In the genomic region with DNA sequence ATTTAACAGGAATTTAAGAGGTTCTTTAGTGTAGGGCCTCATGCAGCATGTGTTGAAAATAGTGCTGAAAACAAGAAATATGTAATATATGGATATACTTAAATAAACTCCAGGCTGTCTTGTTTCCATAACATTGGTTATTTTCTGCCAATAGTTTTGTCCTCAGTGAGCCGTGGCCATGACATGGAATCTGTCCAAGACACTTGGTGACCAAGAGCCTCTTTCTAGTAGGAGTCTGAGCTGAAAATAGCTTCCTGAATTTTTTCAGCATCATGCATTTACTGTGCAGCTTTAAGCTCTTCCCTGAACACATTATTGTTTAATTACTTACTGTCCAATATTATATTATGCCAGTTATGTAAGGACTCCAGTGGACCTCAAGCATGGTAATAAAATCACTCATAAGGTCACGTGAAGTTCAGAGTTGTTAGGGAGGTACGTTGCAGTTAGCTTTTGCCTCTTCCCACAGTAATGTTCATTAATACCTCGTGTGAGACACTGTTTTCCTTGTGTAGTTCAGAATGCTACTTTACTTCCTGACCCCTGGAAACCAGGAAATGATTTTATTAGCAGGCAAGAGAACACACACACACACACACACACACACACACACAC, we compare ENCODE assay signal across 24 cellular contexts.
DNase-seq lines count a peak whose midpoint lies in the region; TF ChIP-seq lines count a peak whose summit lies in the region.
"Had no signal": no experiment of that assay in that cellular context is flagged by ENCODE, and none has a peak within 500 bp of the region (broad histone marks: within the 10 kb centered on the region; RNA-seq: fewer than 3 reads in every experiment).

No MANE protein-coding gene starts in this region.

- no TSS peak for BruUV-seq in A673 (replicated peaks; lab: Mats Ljungman, UMichigan)

- H3K4me3 ChIP-seq in A673 (ENCODE audit: low read depth, low read length, poor library complexity, severe bottlenecking), result no peak overlapping the region
- no peak overlapping the region for H3K4me3 ChIP-seq in CD4-positive, alpha-beta memory T cell (ENCODE audit: low read length in 2 of 2)

- H3K4me1 Mint-ChIP-seq in CD4-positive, alpha-beta memory T cell, result no peaks in the 10 kb centered on the region
- H3K4me1 Mint-ChIP-seq: activated CD4-positive, alpha-beta T cell treated with anti-CD3 and anti-CD28 coated beads, Interleukin-2, amount 10 ng/mL, durations not matched to agents 7 days and 5 days; brain; WTC11 had no signal

- no peaks in the 10 kb centered on the region for H3K9me3 ChIP-seq in A673 (ENCODE audit: low read depth, low read length, poor library complexity, severe bottlenecking)
- no peaks in the 10 kb centered on the region for H3K9me3 ChIP-seq in CD4-positive, alpha-beta memory T cell (ENCODE audit: control insufficient read depth in 1 of 2, low read length in 2 of 2)
- H3K9me3 ChIP-seq: BE2C had no signal

- CTCF ChIA-PET in A673 (lab: Charles Lee), result no interaction called here
- CTCF ChIA-PET in CD4-positive, alpha-beta memory T cell (lab: Charles Lee; ENCODE audit: partially characterized antibody), result no interaction called here

- H3K4me1 ChIP-seq in A673 (ENCODE audit: insufficient read depth, low read length, poor library complexity, severe bottlenecking), result no peaks in the 10 kb centered on the region
- no peaks in the 10 kb centered on the region for H3K4me1 ChIP-seq in CD4-positive, alpha-beta memory T cell (ENCODE audit: insufficient read depth, low read length)
- H3K4me1 ChIP-seq: BE2C had no signal

- DNase-seq in A673 (ENCODE audit: low spot score) (peak; percentile 6), HT-29 (ENCODE audit: low spot score) (peak; percentile 66), cerebellum (ENCODE audit: low spot score) (peak; percentile 26), medulla oblongata (ENCODE audit: extremely low spot score) (peak; percentile 14), NCI-H1417 treated with DMSO at 0.1 percent for 48 hours (lab: John Stamatoyannopoulos, UW) (no peak), Ammon's horn (ENCODE audit: low spot score) (no peak), NCI-H146 treated with DMSO at 0.1 percent for 48 hours (lab: John Stamatoyannopoulos, UW; ENCODE audit: unreplicated experiment) (no peak)
- DNase-seq in CD4-positive, alpha-beta memory T cell, result no peak
- DNase-seq: activated CD4-positive, alpha-beta T cell treated with anti-CD3 and anti-CD28 coated beads, Interleukin-2, amount 10 ng/mL, durations not matched to agents 7 days and 5 days; activated T-cell treated with anti-CD3 and anti-CD28 coated beads, Interleukin-2, amount 50 U/mL, for 48 hours; BE2C; DND-41; foreskin fibroblast; MM.1S; NCI-H1436; NCI-H2171; NCI-H524 treated with DMSO at 0.1 percent for 48 hours; retina; SHP77; stimulated activated CD4-positive, alpha-beta T cell treated with anti-CD3 and anti-CD28 coated beads, Interleukin-2, amount 100 ng/mL, for 24 hours had no signal

- H3K4me3 Mint-ChIP-seq in CD4-positive, alpha-beta memory T cell, result no peak overlapping the region
- H3K4me3 Mint-ChIP-seq: activated CD4-positive, alpha-beta T cell treated with anti-CD3 and anti-CD28 coated beads, Interleukin-2, amount 10 ng/mL, durations not matched to agents 7 days and 5 days; brain; type B pancreatic cell; WTC11 had no signal

- no peaks in the 10 kb centered on the region for H3K36me3 Mint-ChIP-seq in CD4-positive, alpha-beta memory T cell
- H3K36me3 Mint-ChIP-seq: brain, type B pancreatic cell, WTC11 had no signal

- H3K27ac Mint-ChIP-seq in CD4-positive, alpha-beta memory T cell, result no peak overlapping the region
- H3K27ac Mint-ChIP-seq: activated CD4-positive, alpha-beta T cell treated with anti-CD3 and anti-CD28 coated beads, Interleukin-2, amount 10 ng/mL, durations not matched to agents 7 days and 5 days; brain; type B pancreatic cell; WTC11 had no signal

- TF ChIP-seq CTCF in A673 (conservative IDR thresholded peaks at IDR 0.05; ENCODE audit: low read depth, low read length), result no peak

- no peaks in the 10 kb centered on the region for H3K27me3 ChIP-seq in A673 (replicated peaks; ENCODE audit: insufficient read depth, low read depth, low read length, poor library complexity)
- no peaks in the 10 kb centered on the region for H3K27me3 ChIP-seq in CD4-positive, alpha-beta memory T cell (ENCODE audit: insufficient read depth, low read length)
- H3K27me3 ChIP-seq: BE2C had no signal

- no peaks in the 10 kb centered on the region for H3K27me3 Mint-ChIP-seq in CD4-positive, alpha-beta memory T cell
- H3K27me3 Mint-ChIP-seq: activated CD4-positive, alpha-beta T cell treated with anti-CD3 and anti-CD28 coated beads, Interleukin-2, amount 10 ng/mL, durations not matched to agents 7 days and 5 days; brain; type B pancreatic cell had no signal

- H3K9me3 Mint-ChIP-seq in CD4-positive, alpha-beta memory T cell, result peaks cover 0 to 5% (median 4%) of the 10 kb centered on the region in 8 donors
- H3K9me3 Mint-ChIP-seq: WTC11 had no signal

- H3K27ac ChIP-seq in A673 (ENCODE audit: low read depth, low read length, poor library complexity, severe bottlenecking), result no peak overlapping the region
- H3K27ac ChIP-seq in CD4-positive, alpha-beta memory T cell (ENCODE audit: low read depth, low read length), result no peak overlapping the region
- H3K27ac ChIP-seq: KMS-11 had no signal

- POLR2A ChIA-PET in A673 (lab: Charles Lee; ENCODE audit: low non-redundant PET), result interaction anchor here (0.6 kb wide), 1 partner anchor 120 kb away, joined by 3 read pairs; no protein-coding TSS in a partner anchor
- POLR2A ChIA-PET in CD4-positive, alpha-beta memory T cell (lab: Charles Lee; ENCODE audit: partially characterized antibody), result no interaction called here

- H3K36me3 ChIP-seq in A673 (ENCODE audit: insufficient read depth, low read length, poor library complexity, severe bottlenecking), result no peaks in the 10 kb centered on the region
- H3K36me3 ChIP-seq in CD4-positive, alpha-beta memory T cell (ENCODE audit: insufficient read depth, low read length), result no peaks in the 10 kb centered on the region
- H3K36me3 ChIP-seq: BE2C had no signal

- intact Hi-C loops in A673 (cut with micrococcal nuclease; ENCODE audit: unreplicated experiment), result no loop called here
- intact Hi-C loops in CD4-positive, alpha-beta memory T cell (cut with micrococcal nuclease), result no loop called here

Comparison
In these comparisons a context has a peak if more than half of its experiments do, and no peak if none do; other contexts are left out.
1. DNase-seq: peak in A673 (single experiment), HT-29 (single experiment), cerebellum (single experiment) and medulla oblongata (single experiment); none in NCI-H1417 treated with DMSO at 0.1 percent for 48 hours (single experiment), Ammon's horn (single experiment), CD4-positive, alpha-beta memory T cell (0 of 5) and NCI-H146 treated with DMSO at 0.1 percent for 48 hours (single experiment).